ENCODE assay signal across 13 cellular contexts in genomic region chr10:95243318-95243617, GRCh38. TPM values are rescaled to one million over a fixed set of nuclear protein-coding genes. Genes with fewer than 3 reads are reported as not detected.
"Had no signal": no experiment of that assay in that cellular context is flagged by ENCODE, and none has a peak within 500 bp of the region (broad histone marks: within the 10 kb centered on the region; RNA-seq: fewer than 3 reads in every experiment).

No MANE protein-coding gene starts in this region.

- H3K27me3 ChIP-seq: brain microvascular endothelial cell, thyroid gland, vagina had no signal

- H3K9me3 Mint-ChIP-seq: nephron; T-helper 1 cell treated with Interleukin-12 subunit alpha and Interleukin-12 subunit beta and Interleukin-4 antibody, amounts not matched to agents 30 μg/mL and 1 μg/mL, for 36 hours had no signal

- H3K4me3 Mint-ChIP-seq: activated naive CD8-positive, alpha-beta T cell; nephron; T-helper 1 cell treated with Interleukin-12 subunit alpha and Interleukin-12 subunit beta and Interleukin-4 antibody, amounts not matched to agents 30 μg/mL and 1 μg/mL, for 36 hours had no signal

- H3K36me3 Mint-ChIP-seq: activated naive CD8-positive, alpha-beta T cell had no signal

- DNase-seq: activated gamma-delta T cell; activated T-cell treated with anti-CD3 and anti-CD28 coated beads, Interleukin-2, amount 50 U/mL, for 48 hours; brain microvascular endothelial cell; mammary epithelial cell had no signal

- H3K27ac Mint-ChIP-seq: activated naive CD8-positive, alpha-beta T cell; nephron; T-helper 1 cell treated with Interleukin-12 subunit alpha and Interleukin-12 subunit beta and Interleukin-4 antibody, amounts not matched to agents 30 μg/mL and 1 μg/mL, for 36 hours had no signal

- H3K27ac ChIP-seq: brain microvascular endothelial cell, vagina had no signal

- H3K27me3 Mint-ChIP-seq: activated naive CD8-positive, alpha-beta T cell had no signal

- H3K9me3 ChIP-seq: thyroid gland, vagina had no signal

- H3K4me3 ChIP-seq: thyroid gland, vagina had no signal

RNA-seq across cellular contexts. Expression of gene ACSM6, which starts 49.2 kb away (rescaled TPM):
- total RNA-seq: dermis blood vessel endothelial cell, mammary epithelial cell, mucosa of gallbladder, omental fat pad, vagina had no signal
- polyA plus RNA-seq: esophagus, mammary epithelial cell had no signal
